ENCODE assay signal across 1 cellular context in the genomic region with DNA sequence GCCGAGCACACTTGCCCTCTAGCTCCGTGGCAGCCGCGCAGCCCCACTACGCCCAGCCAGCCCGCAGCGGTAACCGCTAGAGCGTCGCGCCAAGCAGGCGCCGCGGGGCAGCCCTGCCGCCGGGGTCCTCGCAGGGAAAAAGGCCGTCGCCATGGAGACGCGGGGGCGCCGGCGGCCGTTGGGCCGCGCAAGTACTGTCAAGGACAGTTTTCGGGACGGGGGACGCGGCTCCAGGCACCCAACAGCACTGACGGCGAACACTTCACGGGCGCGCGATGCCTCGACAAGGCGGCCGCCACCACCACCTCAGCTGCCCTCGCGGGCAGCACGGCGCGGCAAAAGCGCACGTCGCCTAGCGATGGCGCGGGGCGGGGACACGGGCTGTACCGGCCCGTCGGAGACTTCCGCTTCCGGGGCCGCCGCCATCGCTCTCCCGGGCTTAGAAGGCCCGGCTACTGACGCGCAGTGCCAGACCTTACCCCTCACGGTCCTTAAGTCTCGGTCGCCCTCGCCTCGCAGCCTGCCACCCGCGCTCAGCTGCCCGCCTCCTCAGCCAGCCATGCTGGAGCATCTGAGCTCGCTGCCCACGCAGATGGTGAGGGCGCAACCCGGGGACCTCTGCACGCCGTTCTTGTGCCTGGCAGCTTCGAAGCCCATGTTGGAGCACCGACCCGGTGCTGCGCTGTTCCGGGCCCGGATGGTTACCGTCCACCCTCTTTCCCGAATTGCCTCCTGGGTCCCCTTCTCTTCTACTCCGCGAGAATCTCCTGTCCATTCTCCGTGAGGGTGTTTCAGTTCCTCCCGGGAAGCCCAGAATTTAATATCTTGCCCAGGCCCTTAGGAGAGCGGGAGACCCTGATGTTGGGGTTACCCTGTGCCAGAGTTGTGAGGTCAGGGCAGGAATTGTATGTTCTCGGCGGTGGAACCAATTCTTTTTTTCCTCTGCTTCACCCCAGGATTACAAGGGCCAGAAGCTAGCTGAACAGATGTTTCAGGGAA.
TF ChIP-seq lines count a peak whose summit lies in the region.

A gene with protein sequence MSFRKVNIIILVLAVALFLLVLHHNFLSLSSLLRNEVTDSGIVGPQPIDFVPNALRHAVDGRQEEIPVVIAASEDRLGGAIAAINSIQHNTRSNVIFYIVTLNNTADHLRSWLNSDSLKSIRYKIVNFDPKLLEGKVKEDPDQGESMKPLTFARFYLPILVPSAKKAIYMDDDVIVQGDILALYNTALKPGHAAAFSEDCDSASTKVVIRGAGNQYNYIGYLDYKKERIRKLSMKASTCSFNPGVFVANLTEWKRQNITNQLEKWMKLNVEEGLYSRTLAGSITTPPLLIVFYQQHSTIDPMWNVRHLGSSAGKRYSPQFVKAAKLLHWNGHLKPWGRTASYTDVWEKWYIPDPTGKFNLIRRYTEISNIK (minus strand): TSS at position 104 of the 999 bp plus-strand sequence. CDS start 5,331 bp downstream, outside the sequence.
A gene (plus strand): TSS at position 419 of the 999 bp plus-strand sequence. CDS start 141 bp downstream, at position 560.

TF ChIP-seq in K562, 482 proteins besides CTCF, POLR2A, EP300 and RAD21 (continued from another document and continues in another):
- no peak for TF ChIP-seq JUN (IDR thresholded peaks at IDR 0.05; ENCODE audit: borderline replicate concordance, low read depth, low read length)
- TF ChIP-seq JUN (CRISPR knock-in tag; IDR thresholded peaks at IDR 0.05; ENCODE audit: borderline replicate concordance): 0 out of 2 replicates have a peak, but pooled peaks have one; percentile 71
- TF ChIP-seq, protein P1, sequence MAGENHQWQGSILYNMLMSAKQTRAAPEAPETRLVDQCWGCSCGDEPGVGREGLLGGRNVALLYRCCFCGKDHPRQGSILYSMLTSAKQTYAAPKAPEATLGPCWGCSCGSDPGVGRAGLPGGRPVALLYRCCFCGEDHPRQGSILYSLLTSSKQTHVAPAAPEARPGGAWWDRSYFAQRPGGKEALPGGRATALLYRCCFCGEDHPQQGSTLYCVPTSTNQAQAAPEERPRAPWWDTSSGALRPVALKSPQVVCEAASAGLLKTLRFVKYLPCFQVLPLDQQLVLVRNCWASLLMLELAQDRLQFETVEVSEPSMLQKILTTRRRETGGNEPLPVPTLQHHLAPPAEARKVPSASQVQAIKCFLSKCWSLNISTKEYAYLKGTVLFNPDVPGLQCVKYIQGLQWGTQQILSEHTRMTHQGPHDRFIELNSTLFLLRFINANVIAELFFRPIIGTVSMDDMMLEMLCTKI (IDR thresholded peaks at IDR 0.05; ENCODE audit: partially characterized antibody): no peak
- no peak for TF ChIP-seq POLR2H (tag; IDR thresholded peaks at IDR 0.05; ENCODE audit: low read depth)
- TF ChIP-seq, protein P2, sequence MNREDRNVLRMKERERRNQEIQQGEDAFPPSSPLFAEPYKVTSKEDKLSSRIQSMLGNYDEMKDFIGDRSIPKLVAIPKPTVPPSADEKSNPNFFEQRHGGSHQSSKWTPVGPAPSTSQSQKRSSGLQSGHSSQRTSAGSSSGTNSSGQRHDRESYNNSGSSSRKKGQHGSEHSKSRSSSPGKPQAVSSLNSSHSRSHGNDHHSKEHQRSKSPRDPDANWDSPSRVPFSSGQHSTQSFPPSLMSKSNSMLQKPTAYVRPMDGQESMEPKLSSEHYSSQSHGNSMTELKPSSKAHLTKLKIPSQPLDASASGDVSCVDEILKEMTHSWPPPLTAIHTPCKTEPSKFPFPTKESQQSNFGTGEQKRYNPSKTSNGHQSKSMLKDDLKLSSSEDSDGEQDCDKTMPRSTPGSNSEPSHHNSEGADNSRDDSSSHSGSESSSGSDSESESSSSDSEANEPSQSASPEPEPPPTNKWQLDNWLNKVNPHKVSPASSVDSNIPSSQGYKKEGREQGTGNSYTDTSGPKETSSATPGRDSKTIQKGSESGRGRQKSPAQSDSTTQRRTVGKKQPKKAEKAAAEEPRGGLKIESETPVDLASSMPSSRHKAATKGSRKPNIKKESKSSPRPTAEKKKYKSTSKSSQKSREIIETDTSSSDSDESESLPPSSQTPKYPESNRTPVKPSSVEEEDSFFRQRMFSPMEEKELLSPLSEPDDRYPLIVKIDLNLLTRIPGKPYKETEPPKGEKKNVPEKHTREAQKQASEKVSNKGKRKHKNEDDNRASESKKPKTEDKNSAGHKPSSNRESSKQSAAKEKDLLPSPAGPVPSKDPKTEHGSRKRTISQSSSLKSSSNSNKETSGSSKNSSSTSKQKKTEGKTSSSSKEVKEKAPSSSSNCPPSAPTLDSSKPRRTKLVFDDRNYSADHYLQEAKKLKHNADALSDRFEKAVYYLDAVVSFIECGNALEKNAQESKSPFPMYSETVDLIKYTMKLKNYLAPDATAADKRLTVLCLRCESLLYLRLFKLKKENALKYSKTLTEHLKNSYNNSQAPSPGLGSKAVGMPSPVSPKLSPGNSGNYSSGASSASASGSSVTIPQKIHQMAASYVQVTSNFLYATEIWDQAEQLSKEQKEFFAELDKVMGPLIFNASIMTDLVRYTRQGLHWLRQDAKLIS (CRISPR knock-in tag; IDR thresholded peaks at IDR 0.05): peak; percentile 85; the same call in 1 of the 2 replicates
- no peak for TF ChIP-seq GTF2A2 (tag; IDR thresholded peaks at IDR 0.05)
- peak; percentile 78 for TF ChIP-seq EGR1 (conservative IDR thresholded peaks at IDR 0.05)
- TF ChIP-seq ZNF184 (CRISPR knock-in tag; IDR thresholded peaks at IDR 0.05): no peak
- no peak for TF ChIP-seq HNRNPH1 (optimal IDR thresholded peaks at IDR 0.05; ENCODE audit: low read depth, low read length)
- no peak for TF ChIP-seq FOXJ2 (tag; IDR thresholded peaks at IDR 0.05)
- no peak for TF ChIP-seq MEF2A (IDR thresholded peaks at IDR 0.05; ENCODE audit: control insufficient read depth, low read depth, low read length)
- no peak for TF ChIP-seq NUFIP1 (IDR thresholded peaks at IDR 0.05; ENCODE audit: partially characterized antibody)
- TF ChIP-seq ZKSCAN1 (IDR thresholded peaks at IDR 0.05; ENCODE audit: low read depth, low read length): peak; percentile 92
- no peak for TF ChIP-seq TRIM28 (IDR thresholded peaks at IDR 0.05)
- TF ChIP-seq, protein P3, sequence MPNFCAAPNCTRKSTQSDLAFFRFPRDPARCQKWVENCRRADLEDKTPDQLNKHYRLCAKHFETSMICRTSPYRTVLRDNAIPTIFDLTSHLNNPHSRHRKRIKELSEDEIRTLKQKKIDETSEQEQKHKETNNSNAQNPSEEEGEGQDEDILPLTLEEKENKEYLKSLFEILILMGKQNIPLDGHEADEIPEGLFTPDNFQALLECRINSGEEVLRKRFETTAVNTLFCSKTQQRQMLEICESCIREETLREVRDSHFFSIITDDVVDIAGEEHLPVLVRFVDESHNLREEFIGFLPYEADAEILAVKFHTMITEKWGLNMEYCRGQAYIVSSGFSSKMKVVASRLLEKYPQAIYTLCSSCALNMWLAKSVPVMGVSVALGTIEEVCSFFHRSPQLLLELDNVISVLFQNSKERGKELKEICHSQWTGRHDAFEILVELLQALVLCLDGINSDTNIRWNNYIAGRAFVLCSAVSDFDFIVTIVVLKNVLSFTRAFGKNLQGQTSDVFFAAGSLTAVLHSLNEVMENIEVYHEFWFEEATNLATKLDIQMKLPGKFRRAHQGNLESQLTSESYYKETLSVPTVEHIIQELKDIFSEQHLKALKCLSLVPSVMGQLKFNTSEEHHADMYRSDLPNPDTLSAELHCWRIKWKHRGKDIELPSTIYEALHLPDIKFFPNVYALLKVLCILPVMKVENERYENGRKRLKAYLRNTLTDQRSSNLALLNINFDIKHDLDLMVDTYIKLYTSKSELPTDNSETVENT (CRISPR knock-in tag; IDR thresholded peaks at IDR 0.05): no peak
- peak; percentile 77; the same call in 1 of the 2 replicates for TF ChIP-seq EP400 (IDR thresholded peaks at IDR 0.05)
- TF ChIP-seq NFXL1 (CRISPR knock-in tag; IDR thresholded peaks at IDR 0.05): no peak
- no peak for TF ChIP-seq ZNF551 (CRISPR knock-in tag; IDR thresholded peaks at IDR 0.05)
- TF ChIP-seq NFE2 (IDR thresholded peaks at IDR 0.05; ENCODE audit: low read depth): peak; percentile 56
- no peak for TF ChIP-seq KLF6 (CRISPR knock-in tag; IDR thresholded peaks at IDR 0.05; ENCODE audit: borderline replicate concordance)
- no peak for TF ChIP-seq ZNF668 (CRISPR knock-in tag; IDR thresholded peaks at IDR 0.05)
- no peak for TF ChIP-seq ZNF274 (IDR thresholded peaks at IDR 0.05; ENCODE audit: borderline replicate concordance, low read depth, low read length)
- no peak for TF ChIP-seq ZC3H4 (CRISPR knock-in tag; IDR thresholded peaks at IDR 0.05; ENCODE audit: borderline replicate concordance)
- TF ChIP-seq, protein P4, sequence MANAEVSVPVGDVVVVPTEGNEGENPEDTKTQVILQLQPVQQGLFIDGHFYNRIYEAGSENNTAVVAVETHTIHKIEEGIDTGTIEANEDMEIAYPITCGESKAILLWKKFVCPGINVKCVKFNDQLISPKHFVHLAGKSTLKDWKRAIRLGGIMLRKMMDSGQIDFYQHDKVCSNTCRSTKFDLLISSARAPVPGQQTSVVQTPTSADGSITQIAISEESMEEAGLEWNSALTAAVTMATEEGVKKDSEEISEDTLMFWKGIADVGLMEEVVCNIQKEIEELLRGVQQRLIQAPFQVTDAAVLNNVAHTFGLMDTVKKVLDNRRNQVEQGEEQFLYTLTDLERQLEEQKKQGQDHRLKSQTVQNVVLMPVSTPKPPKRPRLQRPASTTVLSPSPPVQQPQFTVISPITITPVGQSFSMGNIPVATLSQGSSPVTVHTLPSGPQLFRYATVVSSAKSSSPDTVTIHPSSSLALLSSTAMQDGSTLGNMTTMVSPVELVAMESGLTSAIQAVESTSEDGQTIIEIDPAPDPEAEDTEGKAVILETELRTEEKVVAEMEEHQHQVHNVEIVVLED (CRISPR knock-in tag; IDR thresholded peaks at IDR 0.05): no peak
- no peak for TF ChIP-seq ZNF133 (CRISPR knock-in tag; IDR thresholded peaks at IDR 0.05)
- peak; percentile 25; the same call in 1 of the 2 replicates for TF ChIP-seq ZNF263 (CRISPR knock-in tag; IDR thresholded peaks at IDR 0.05; ENCODE audit: borderline replicate concordance)
- TF ChIP-seq BCL6 (CRISPR knock-in tag; IDR thresholded peaks at IDR 0.05): no peak
- TF ChIP-seq, protein P5, sequence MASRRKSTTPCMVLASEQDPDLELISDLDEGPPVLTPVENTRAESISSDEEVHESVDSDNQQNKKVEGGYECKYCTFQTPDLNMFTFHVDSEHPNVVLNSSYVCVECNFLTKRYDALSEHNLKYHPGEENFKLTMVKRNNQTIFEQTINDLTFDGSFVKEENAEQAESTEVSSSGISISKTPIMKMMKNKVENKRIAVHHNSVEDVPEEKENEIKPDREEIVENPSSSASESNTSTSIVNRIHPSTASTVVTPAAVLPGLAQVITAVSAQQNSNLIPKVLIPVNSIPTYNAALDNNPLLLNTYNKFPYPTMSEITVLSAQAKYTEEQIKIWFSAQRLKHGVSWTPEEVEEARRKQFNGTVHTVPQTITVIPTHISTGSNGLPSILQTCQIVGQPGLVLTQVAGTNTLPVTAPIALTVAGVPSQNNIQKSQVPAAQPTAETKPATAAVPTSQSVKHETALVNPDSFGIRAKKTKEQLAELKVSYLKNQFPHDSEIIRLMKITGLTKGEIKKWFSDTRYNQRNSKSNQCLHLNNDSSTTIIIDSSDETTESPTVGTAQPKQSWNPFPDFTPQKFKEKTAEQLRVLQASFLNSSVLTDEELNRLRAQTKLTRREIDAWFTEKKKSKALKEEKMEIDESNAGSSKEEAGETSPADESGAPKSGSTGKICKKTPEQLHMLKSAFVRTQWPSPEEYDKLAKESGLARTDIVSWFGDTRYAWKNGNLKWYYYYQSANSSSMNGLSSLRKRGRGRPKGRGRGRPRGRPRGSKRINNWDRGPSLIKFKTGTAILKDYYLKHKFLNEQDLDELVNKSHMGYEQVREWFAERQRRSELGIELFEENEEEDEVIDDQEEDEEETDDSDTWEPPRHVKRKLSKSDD (conservative IDR thresholded peaks at IDR 0.05; ENCODE audit: low read length): no peak
- TF ChIP-seq, protein P6, sequence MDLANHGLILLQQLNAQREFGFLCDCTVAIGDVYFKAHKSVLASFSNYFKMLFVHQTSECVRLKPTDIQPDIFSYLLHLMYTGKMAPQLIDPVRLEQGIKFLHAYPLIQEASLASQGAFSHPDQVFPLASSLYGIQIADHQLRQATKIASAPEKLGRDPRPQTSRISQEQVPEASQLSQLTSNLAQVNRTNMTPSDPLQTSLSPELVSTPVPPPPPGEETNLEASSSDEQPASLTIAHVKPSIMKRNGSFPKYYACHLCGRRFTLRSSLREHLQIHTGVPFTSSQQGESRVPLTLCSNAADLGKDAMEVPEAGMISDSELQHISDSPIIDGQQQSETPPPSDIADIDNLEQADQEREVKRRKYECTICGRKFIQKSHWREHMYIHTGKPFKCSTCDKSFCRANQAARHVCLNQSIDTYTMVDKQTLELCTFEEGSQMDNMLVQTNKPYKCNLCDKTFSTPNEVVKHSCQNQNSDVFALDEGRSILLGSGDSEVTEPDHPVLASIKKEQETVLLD (IDR thresholded peaks at IDR 0.05): no peak
- TF ChIP-seq ZNF780A (CRISPR knock-in tag; IDR thresholded peaks at IDR 0.05): no peak
- TF ChIP-seq, protein P7, sequence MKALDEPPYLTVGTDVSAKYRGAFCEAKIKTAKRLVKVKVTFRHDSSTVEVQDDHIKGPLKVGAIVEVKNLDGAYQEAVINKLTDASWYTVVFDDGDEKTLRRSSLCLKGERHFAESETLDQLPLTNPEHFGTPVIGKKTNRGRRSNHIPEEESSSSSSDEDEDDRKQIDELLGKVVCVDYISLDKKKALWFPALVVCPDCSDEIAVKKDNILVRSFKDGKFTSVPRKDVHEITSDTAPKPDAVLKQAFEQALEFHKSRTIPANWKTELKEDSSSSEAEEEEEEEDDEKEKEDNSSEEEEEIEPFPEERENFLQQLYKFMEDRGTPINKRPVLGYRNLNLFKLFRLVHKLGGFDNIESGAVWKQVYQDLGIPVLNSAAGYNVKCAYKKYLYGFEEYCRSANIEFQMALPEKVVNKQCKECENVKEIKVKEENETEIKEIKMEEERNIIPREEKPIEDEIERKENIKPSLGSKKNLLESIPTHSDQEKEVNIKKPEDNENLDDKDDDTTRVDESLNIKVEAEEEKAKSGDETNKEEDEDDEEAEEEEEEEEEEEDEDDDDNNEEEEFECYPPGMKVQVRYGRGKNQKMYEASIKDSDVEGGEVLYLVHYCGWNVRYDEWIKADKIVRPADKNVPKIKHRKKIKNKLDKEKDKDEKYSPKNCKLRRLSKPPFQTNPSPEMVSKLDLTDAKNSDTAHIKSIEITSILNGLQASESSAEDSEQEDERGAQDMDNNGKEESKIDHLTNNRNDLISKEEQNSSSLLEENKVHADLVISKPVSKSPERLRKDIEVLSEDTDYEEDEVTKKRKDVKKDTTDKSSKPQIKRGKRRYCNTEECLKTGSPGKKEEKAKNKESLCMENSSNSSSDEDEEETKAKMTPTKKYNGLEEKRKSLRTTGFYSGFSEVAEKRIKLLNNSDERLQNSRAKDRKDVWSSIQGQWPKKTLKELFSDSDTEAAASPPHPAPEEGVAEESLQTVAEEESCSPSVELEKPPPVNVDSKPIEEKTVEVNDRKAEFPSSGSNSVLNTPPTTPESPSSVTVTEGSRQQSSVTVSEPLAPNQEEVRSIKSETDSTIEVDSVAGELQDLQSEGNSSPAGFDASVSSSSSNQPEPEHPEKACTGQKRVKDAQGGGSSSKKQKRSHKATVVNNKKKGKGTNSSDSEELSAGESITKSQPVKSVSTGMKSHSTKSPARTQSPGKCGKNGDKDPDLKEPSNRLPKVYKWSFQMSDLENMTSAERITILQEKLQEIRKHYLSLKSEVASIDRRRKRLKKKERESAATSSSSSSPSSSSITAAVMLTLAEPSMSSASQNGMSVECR (CRISPR knock-in tag; IDR thresholded peaks at IDR 0.05): peak; percentile 99
- TF ChIP-seq, protein P8, sequence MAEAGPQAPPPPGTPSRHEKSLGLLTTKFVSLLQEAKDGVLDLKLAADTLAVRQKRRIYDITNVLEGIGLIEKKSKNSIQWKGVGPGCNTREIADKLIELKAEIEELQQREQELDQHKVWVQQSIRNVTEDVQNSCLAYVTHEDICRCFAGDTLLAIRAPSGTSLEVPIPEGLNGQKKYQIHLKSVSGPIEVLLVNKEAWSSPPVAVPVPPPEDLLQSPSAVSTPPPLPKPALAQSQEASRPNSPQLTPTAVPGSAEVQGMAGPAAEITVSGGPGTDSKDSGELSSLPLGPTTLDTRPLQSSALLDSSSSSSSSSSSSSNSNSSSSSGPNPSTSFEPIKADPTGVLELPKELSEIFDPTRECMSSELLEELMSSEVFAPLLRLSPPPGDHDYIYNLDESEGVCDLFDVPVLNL (CRISPR knock-in tag; IDR thresholded peaks at IDR 0.05; ENCODE audit: low read depth): no peak
- no peak for TF ChIP-seq NELFE (IDR thresholded peaks at IDR 0.05; ENCODE audit: insufficient read depth, insufficient read length)
